In the genomic region with DNA sequence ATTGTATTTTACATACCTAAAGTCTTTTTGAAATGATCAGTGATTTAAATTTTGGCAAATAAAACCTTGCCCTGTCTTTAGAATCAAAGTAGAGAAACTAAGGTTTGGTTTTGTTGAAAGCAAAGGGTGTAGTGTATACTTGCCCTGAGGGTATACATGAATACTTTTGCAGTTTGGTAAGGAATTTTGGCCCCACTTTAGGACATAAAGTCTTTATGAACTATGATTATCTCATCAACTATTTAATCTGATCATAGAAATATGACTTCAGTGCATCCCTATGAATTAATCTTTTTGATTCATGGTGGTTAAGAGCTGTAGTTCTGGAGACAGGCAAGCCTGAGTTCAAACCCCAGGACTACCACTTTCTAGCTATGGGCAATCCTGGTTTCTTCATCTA, we compare ENCODE assay signal across 6 cellular contexts. TPM values are rescaled to one million over a fixed set of nuclear protein-coding genes. Genes with fewer than 3 reads are reported as not detected.
"Had no signal": no experiment of that assay in that cellular context is flagged by ENCODE, and none has a peak within 500 bp of the region (broad histone marks: within the 10 kb centered on the region; RNA-seq: fewer than 3 reads in every experiment).

No MANE protein-coding gene starts in this region.

- H3K36me3 ChIP-seq: ascending aorta had no signal

- H3K4me3 ChIP-seq: ascending aorta, body of pancreas had no signal

- FAIRE-seq: bronchial epithelial cell had no signal

- H3K27me3 ChIP-seq: ascending aorta, body of pancreas had no signal

- H3K4me1 ChIP-seq: ascending aorta, body of pancreas had no signal

- H3K9ac ChIP-seq: KMS-11 had no signal

- H3K9me3 ChIP-seq: ascending aorta, body of pancreas had no signal

RNA-seq across cellular contexts. Expression of a gene that starts 58.7 kb away (rescaled TPM):
- total RNA-seq: activated CD8-positive, alpha-beta T cell treated with anti-CD3 and anti-CD28 coated beads, Interleukin-2, amount 10 ng/mL, durations not matched to agents 7 days and 5 days; ascending aorta; Right ventricle myocardium inferior had no signal
